28 cellular contexts compared by ENCODE assay signal in genomic region chr19:31496076-31496475, GRCh38.
"Had no signal": no experiment of that assay in that cellular context is flagged by ENCODE, and none has a peak within 500 bp of the region (broad histone marks: within the 10 kb centered on the region; RNA-seq: fewer than 3 reads in every experiment).

No MANE protein-coding gene starts in this region.

- H2AFZ ChIP-seq: neural progenitor cell, parathyroid adenoma had no signal

- H3K79me2 ChIP-seq: parathyroid adenoma had no signal

- H3K9ac ChIP-seq: neural progenitor cell, parathyroid adenoma had no signal

- H3K4me1 ChIP-seq: neural progenitor cell, parathyroid adenoma, psoas muscle, right lobe of liver, sigmoid colon, suprapubic skin, testis, tibial artery, transverse colon, upper lobe of left lung, vagina had no signal

- H3K9me3 ChIP-seq: neutrophil, ovary, psoas muscle, right lobe of liver, sigmoid colon, suprapubic skin, testis, tibial artery, transverse colon, upper lobe of left lung, vagina had no signal

- ATAC-seq: naive thymus-derived CD4-positive, alpha-beta T cell; natural killer cell; psoas muscle; right cardiac atrium; right lobe of liver; stimulated activated memory B cell treated with anti-CD40 and anti-IgM and Interleukin-4, amounts not matched to agents 10 μg/mL and 1 μg/mL and 100 μg/mL, for 72 hours; stimulated activated naive CD8-positive, alpha-beta T cell treated with anti-CD3 and anti-CD28 coated beads, Interleukin-15, amount 100 ng/mL, for 72 hours; stimulated activated naive CD8-positive, alpha-beta T cell treated with anti-CD3 and anti-CD28 coated beads, Interleukin-15, Interleukin-2, amounts not matched to agents 100 U/mL and 50 U/mL, for 24 hours had no signal

- H3K4me3 ChIP-seq: neural progenitor cell, ovary, psoas muscle, right lobe of liver, sigmoid colon, suprapubic skin, testis, tibial artery, transverse colon, upper lobe of left lung, vagina had no signal

- FAIRE-seq: small intestine, urothelium cell line had no signal

- H3K27me3 ChIP-seq: neural progenitor cell, neutrophil, ovary, right lobe of liver, sigmoid colon, suprapubic skin, testis, tibial artery, transverse colon, upper lobe of left lung, vagina had no signal

- DNase-seq: naive thymus-derived CD4-positive, alpha-beta T cell; natural killer cell; nucleus accumbens; ovary; psoas muscle; right cardiac atrium; right lobe of liver; small intestine; stimulated activated CD4-positive, alpha-beta T cell treated with anti-CD3 and anti-CD28 coated beads, Interleukin-1b, Interleukin-23, amount 100 ng/mL, for 48 hours; stimulated activated CD4-positive, alpha-beta T cell treated with anti-CD3 and anti-CD28 coated beads, Interleukin-4, amount 100 ng/mL, for 1 hour; stimulated activated CD4-positive, alpha-beta T cell treated with anti-CD3 and anti-CD28 coated beads, Interleukin-4, amount 100 ng/mL, for 4 hours; stimulated activated CD8-positive, alpha-beta memory T cell treated with anti-CD3 and anti-CD28 coated beads, Interleukin-4, amount 100 ng/mL, for 48 hours; stimulated activated naive CD4-positive, alpha-beta T cell; stimulated activated naive CD8-positive, alpha-beta T cell treated with anti-CD3 and anti-CD28 coated beads, Interleukin-15, amount 100 ng/mL, for 72 hours; stimulated activated naive CD8-positive, alpha-beta T cell treated with anti-CD3 and anti-CD28 coated beads, Interleukin-15, Interleukin-2, amounts not matched to agents 100 U/mL and 50 U/mL, for 24 hours; substantia nigra; testis; tibial artery; transverse colon; upper lobe of left lung had no signal

- H3K27ac ChIP-seq: neural progenitor cell, neutrophil, ovary, parathyroid adenoma, psoas muscle, right lobe of liver, sigmoid colon, suprapubic skin, testis, tibial artery, transverse colon, upper lobe of left lung, vagina had no signal

- H3K4me2 ChIP-seq: neural progenitor cell had no signal

- H3K36me3 ChIP-seq: neural progenitor cell, neutrophil, ovary, right lobe of liver, sigmoid colon, suprapubic skin, tibial artery, transverse colon, upper lobe of left lung, vagina had no signal
